In the genomic region with DNA sequence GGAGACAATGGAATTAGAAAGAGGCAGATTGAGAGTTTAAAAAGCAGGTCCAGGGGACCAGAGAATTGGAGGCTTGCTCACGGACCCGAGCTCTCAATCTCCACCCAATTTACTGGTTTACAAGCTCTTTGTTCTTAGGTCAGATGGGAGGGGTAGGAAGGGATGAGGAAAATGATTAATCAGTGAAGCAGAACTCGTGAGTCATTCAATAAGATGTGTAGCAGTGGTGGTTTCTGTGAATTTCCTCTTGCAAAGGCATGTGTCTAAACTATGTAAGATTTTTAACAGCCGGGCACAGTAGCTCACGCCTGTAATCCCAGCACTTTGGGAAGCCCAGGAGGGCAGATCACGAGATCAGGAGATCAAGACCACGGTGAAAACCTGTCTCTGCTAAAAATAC, we compare ENCODE assay signal across 21 cellular contexts. TPM values are rescaled to one million over a fixed set of nuclear protein-coding genes. Genes with fewer than 3 reads are reported as not detected.
"Had no signal": no experiment of that assay in that cellular context is flagged by ENCODE, and none has a peak within 500 bp of the region (broad histone marks: within the 10 kb centered on the region; RNA-seq: fewer than 3 reads in every experiment).

No MANE protein-coding gene starts in this region.

RNA-seq across cellular contexts. Expression of gene TSPY4, which starts 58.4 kb away (rescaled TPM):
- total RNA-seq: dermis blood vessel endothelial cell; endothelial cell of umbilical vein; esophagus mucosa; fibroblast of lung; left ventricle myocardium superior; lower lobe of right lung; mesenteric fat pad; natural killer cell treated with Interleukin-12 subunit alpha and Interleukin-12 subunit beta and Interleukin-15 and Interleukin-18, amount 100 ng/mL, for 72 hours; neural crest cell; omental fat pad; pancreas; posterior vena cava; pulmonary artery endothelial cell; right lobe of liver; smooth muscle cell; suprapubic skin; transverse colon; upper lobe of right lung; uterus had no signal
- polyA plus RNA-seq: endothelial cell of umbilical vein, fibroblast of lung, immature natural killer cell, pancreas, smooth muscle cell, thymus had no signal
